In genomic region chr7:83468251-83468739, GRCh38 we compare ENCODE assay signal across 9 cellular contexts.
DNase-seq lines count a peak whose midpoint lies in the region; ATAC-seq and TF ChIP-seq lines count a peak whose summit lies in the region.
"Had no signal": no experiment of that assay in that cellular context is flagged by ENCODE, and none has a peak within 500 bp of the region (broad histone marks: within the 10 kb centered on the region; RNA-seq: fewer than 3 reads in every experiment).

No MANE protein-coding gene starts in this region.

- H3K27ac ChIP-seq in HUES64 (ENCODE audit: low read depth, low read length) (peak overlapping the region; percentile 82), RWPE2 (ENCODE audit: poor library complexity, severe bottlenecking) (peak overlapping the region; percentile 89)

- H3K9ac ChIP-seq in HUES64 (ENCODE audit: low read depth, low read length) = no peak overlapping the region

- H3K4me1 ChIP-seq in HUES64 (ENCODE audit: insufficient read depth, low read length) = peaks cover 30% of the 10 kb centered on the region
- H3K4me1 ChIP-seq in RWPE2 (ENCODE audit: insufficient read depth, poor library complexity, severe bottlenecking) = peaks cover 20% of the 10 kb centered on the region

- peak; percentile 50 for TF ChIP-seq CTCF in RWPE2 (IDR thresholded peaks at IDR 0.05; ENCODE audit: poor library complexity, severe bottlenecking)

- peak; percentile 98 for ATAC-seq in RWPE2 (ENCODE audit: low read depth)

- 35% methylated on average over 2 of the region's 2 CpGs for WGBS in HUES64

- no peaks in the 10 kb centered on the region for H3K9me3 ChIP-seq in HUES64 (ENCODE audit: insufficient read depth, low read depth, low read length)
- no peaks in the 10 kb centered on the region for H3K9me3 ChIP-seq in RWPE2 (ENCODE audit: severe bottlenecking)

- H3K27me3 ChIP-seq in HUES64 (ENCODE audit: insufficient read depth, low read length) (no peaks in the 10 kb centered on the region), RWPE2 (ENCODE audit: insufficient read depth, poor library complexity, severe bottlenecking) (no peaks in the 10 kb centered on the region)

- H3K36me3 ChIP-seq in HUES64 (ENCODE audit: insufficient read depth, low read length) (peaks cover 31% of the 10 kb centered on the region), RWPE2 (ENCODE audit: low read depth) (no peaks in the 10 kb centered on the region)

- peak in 2 of 3 experiments; percentile 45 to 83 for DNase-seq in NCI-H1417 (lab: John Stamatoyannopoulos, UW)
- no peak for DNase-seq in NCI-H1417 treated with DMSO at 0.1 percent for 48 hours (lab: John Stamatoyannopoulos, UW)
- peak; percentile 99 for DNase-seq in H4 (ENCODE audit: low spot score)
- DNase-seq in RWPE2 (ENCODE audit: low spot score) = peak; percentile 91
- peak; percentile 99 for DNase-seq in fibroblast of peridontal ligament (ENCODE audit: extremely low read depth)
- DNase-seq in non-pigmented ciliary epithelial cell (ENCODE audit: low read depth) = peak; percentile 97
- no peak for DNase-seq in activated gamma-delta T cell (lab: John Stamatoyannopoulos, UW)
- DNase-seq: stimulated activated naive B cell treated with anti-CD40 and anti-IgM and Interleukin-4, amounts not matched to agents 10 μg/mL and 1 μg/mL and 100 μg/mL, for 72 hours had no signal

- H3K4me3 ChIP-seq in HUES64 (ENCODE audit: low read length) (no peak overlapping the region), RWPE2 (ENCODE audit: severe bottlenecking) (no peak overlapping the region)

Comparison
In these comparisons a context has a peak if more than half of its experiments do, and no peak if none do; other contexts are left out.
1. DNase-seq: peak in NCI-H1417 (2 of 3), H4 (single experiment), RWPE2 (single experiment), fibroblast of peridontal ligament (single experiment) and non-pigmented ciliary epithelial cell (single experiment); none in NCI-H1417 treated with DMSO at 0.1 percent for 48 hours (single experiment) and activated gamma-delta T cell (single experiment).